In genomic region chr1:20234761-20235540, GRCh38 we compare ENCODE assay signal across 30 cellular contexts. TPM values are rescaled to one million over a fixed set of nuclear protein-coding genes. Genes with fewer than 3 reads are reported as not detected.
"Had no signal": no experiment of that assay in that cellular context is flagged by ENCODE, and none has a peak within 500 bp of the region (broad histone marks: within the 10 kb centered on the region; RNA-seq: fewer than 3 reads in every experiment).

No MANE protein-coding gene starts in this region.

- H3K27me3 ChIP-seq: body of pancreas, hepatocyte had no signal

- DNase-seq: activated CD4-positive, alpha-beta T cell treated with anti-CD3 and anti-CD28 coated beads for 4 hours; activated CD4-positive, alpha-beta T cell treated with anti-CD3 and anti-CD28 coated beads, Interleukin-2, amount 50 U/mL, for 4 hours; activated gamma-delta T cell; activated naive CD4-positive, alpha-beta T cell treated with anti-CD3 and anti-CD28 coated beads, Interleukin-2, amount 50 U/mL, for 16 hours; body of pancreas; dorsolateral prefrontal cortex; effector memory CD8-positive, alpha-beta T cell; erythroblast; gastrocnemius medialis; islet precursor cell; left colon; midbrain; naive thymus-derived CD4-positive, alpha-beta T cell; stimulated activated CD4-positive, alpha-beta T cell treated with anti-CD3 and anti-CD28 coated beads, Interleukin-12 subunit alpha, Interleukin-12 subunit beta, amount 100 ng/mL, for 4 hours; stimulated activated naive B cell treated with anti-CD40 and anti-IgM and Interleukin-4, amounts not matched to agents 10 μg/mL and 1 μg/mL and 100 μg/mL, for 72 hours; stomach; T-helper 9 cell; tibial artery had no signal

- H3K36me3 ChIP-seq: gastrocnemius medialis, stomach, tibial artery had no signal

- H3K27ac ChIP-seq: body of pancreas, coronary artery, gastrocnemius medialis, hepatocyte, skin epidermis, stomach, tibial artery had no signal

- H3K4me1 Mint-ChIP-seq: stimulated activated naive B cell treated with anti-CD40 and anti-IgM and Interleukin-4, amounts not matched to agents 10 μg/mL and 1 μg/mL and 100 μg/mL, for 72 hours had no signal

- H3K79me2 ChIP-seq: hepatocyte had no signal

- H3K36me3 Mint-ChIP-seq: naive thymus-derived CD4-positive, alpha-beta T cell had no signal

- H3K4me3 Mint-ChIP-seq: activated T-helper 1 cell treated with anti-CD3 and anti-CD28 coated beads, Interleukin-12 subunit alpha, Interleukin-12 subunit beta, Interleukin-2, Interleukin-4 antibody, amounts not matched to agents 30 ng/mL and 10 ng/mL and 1 ng/mL, durations not matched to agents 14 hours and 24 hours and 36 hours; effector memory CD8-positive, alpha-beta T cell; naive thymus-derived CD4-positive, alpha-beta T cell; stimulated activated naive B cell treated with anti-CD40 and anti-IgM and Interleukin-4, amounts not matched to agents 10 μg/mL and 1 μg/mL and 100 μg/mL, for 72 hours; T-helper 1 cell treated with Interleukin-12 subunit alpha and Interleukin-12 subunit beta and Interleukin-4 antibody, amounts not matched to agents 30 μg/mL and 1 μg/mL, for 36 hours had no signal

- H3K4me3 ChIP-seq: body of pancreas, coronary artery, gastrocnemius medialis, hepatocyte, skin epidermis, stomach, tibial artery had no signal

- H3K4me2 ChIP-seq: hepatocyte had no signal

- H3K9me3 Mint-ChIP-seq: activated T-helper 1 cell treated with anti-CD3 and anti-CD28 coated beads, Interleukin-12 subunit alpha, Interleukin-12 subunit beta, Interleukin-2, Interleukin-4 antibody, amounts not matched to agents 30 ng/mL and 10 ng/mL and 1 ng/mL, durations not matched to agents 14 hours and 24 hours and 36 hours; effector memory CD8-positive, alpha-beta T cell; naive thymus-derived CD4-positive, alpha-beta T cell; stimulated activated naive B cell treated with anti-CD40 and anti-IgM and Interleukin-4, amounts not matched to agents 10 μg/mL and 1 μg/mL and 100 μg/mL, for 72 hours; T-helper 1 cell treated with Interleukin-12 subunit alpha and Interleukin-12 subunit beta and Interleukin-4 antibody, amounts not matched to agents 30 μg/mL and 1 μg/mL, for 36 hours had no signal

- ATAC-seq: body of pancreas; effector memory CD8-positive, alpha-beta T cell; gastrocnemius medialis; left colon; naive thymus-derived CD4-positive, alpha-beta T cell; sciatic nerve; stimulated activated naive B cell treated with anti-CD40 and anti-IgM and Interleukin-4, amounts not matched to agents 10 μg/mL and 1 μg/mL and 100 μg/mL, for 72 hours had no signal

- H3K4me1 ChIP-seq: body of pancreas, gastrocnemius medialis, stomach, tibial artery had no signal

- H3K27ac Mint-ChIP-seq: activated T-helper 1 cell treated with anti-CD3 and anti-CD28 coated beads, Interleukin-12 subunit alpha, Interleukin-12 subunit beta, Interleukin-2, Interleukin-4 antibody, amounts not matched to agents 30 ng/mL and 10 ng/mL and 1 ng/mL, durations not matched to agents 14 hours and 24 hours and 36 hours; effector memory CD8-positive, alpha-beta T cell; naive thymus-derived CD4-positive, alpha-beta T cell; progenitor cell of endocrine pancreas; stimulated activated naive B cell treated with anti-CD40 and anti-IgM and Interleukin-4, amounts not matched to agents 10 μg/mL and 1 μg/mL and 100 μg/mL, for 72 hours; T-helper 1 cell treated with Interleukin-12 subunit alpha and Interleukin-12 subunit beta and Interleukin-4 antibody, amounts not matched to agents 30 μg/mL and 1 μg/mL, for 36 hours had no signal

- H3K9me3 ChIP-seq: body of pancreas, gastrocnemius medialis, stomach, tibial artery had no signal

- H2AFZ ChIP-seq: hepatocyte had no signal

RNA-seq across cellular contexts. Expression of gene PLA2G2C, which starts 48.6 kb away (rescaled TPM):
- total RNA-seq: body of pancreas, cardiac septum, cerebellum, gastrocnemius medialis, hepatocyte, liver, osteocyte, progenitor cell of endocrine pancreas, ureter had no signal

RNA-seq across cellular contexts. Expression of gene UBXN10, which starts 49.1 kb away (rescaled TPM):
- total RNA-seq: osteocyte had no signal

RNA-seq across cellular contexts. Expression of gene VWA5B1, which starts 55.7 kb away (rescaled TPM):
- total RNA-seq: body of pancreas, cardiac septum, liver, osteocyte, sciatic nerve, stomach had no signal
